ENCODE assay signal across 23 cellular contexts in the genomic region with DNA sequence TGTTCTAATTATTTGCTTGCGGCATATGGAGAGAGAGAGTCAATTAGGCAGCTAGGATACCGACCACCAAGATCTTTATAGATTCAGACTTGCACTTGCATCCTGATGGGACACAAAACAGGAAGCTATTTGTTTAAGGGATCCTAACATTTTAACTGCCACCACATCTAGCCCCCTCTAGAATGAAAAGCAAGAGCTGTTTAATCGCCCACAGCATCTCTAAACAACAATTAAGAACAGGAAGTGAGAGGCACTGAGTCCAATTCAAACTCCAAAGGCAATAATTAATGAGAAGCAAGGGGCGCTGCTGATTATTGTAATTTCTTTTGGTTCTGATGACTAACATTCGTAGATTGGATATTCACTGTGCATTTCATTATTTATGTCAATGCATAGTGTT.
"Had no signal": no experiment of that assay in that cellular context is flagged by ENCODE, and none has a peak within 500 bp of the region (broad histone marks: within the 10 kb centered on the region; RNA-seq: fewer than 3 reads in every experiment).

No MANE protein-coding gene starts in this region.

- H3K4me1 ChIP-seq: gastroesophageal sphincter, right lobe of liver, stomach, thyroid gland, upper lobe of right lung had no signal

- H3K4me3 ChIP-seq: gastroesophageal sphincter, right lobe of liver, stomach, thyroid gland, upper lobe of right lung had no signal

- H3K9me3 ChIP-seq: gastroesophageal sphincter, right lobe of liver, stomach, thyroid gland, upper lobe of right lung had no signal

- ATAC-seq: activated CD4-positive, alpha-beta T cell treated with anti-CD3 and anti-CD28 coated beads for 36 hours; activated CD8-positive, alpha-beta memory T cell treated with anti-CD3 and anti-CD28 coated beads, Interleukin-2, amount 10 ng/mL, durations not matched to agents 7 days and 5 days; activated CD8-positive, alpha-beta T cell treated with anti-CD3 and anti-CD28 coated beads, Interleukin-2, amount 10 ng/mL, durations not matched to agents 7 days and 5 days; activated naive CD8-positive, alpha-beta T cell treated with anti-CD3 and anti-CD28 coated beads, Interleukin-2, amount 50 U/mL, for 24 hours; gastroesophageal sphincter; left cardiac atrium; stimulated activated memory B cell treated with anti-CD40 and anti-IgM and Interleukin-4, amounts not matched to agents 10 μg/mL and 1 μg/mL and 100 μg/mL, for 72 hours; upper lobe of right lung had no signal

- FAIRE-seq: endothelial cell of umbilical vein, keratinocyte had no signal

- H3K27me3 ChIP-seq: gastroesophageal sphincter, right lobe of liver, stomach, thyroid gland, upper lobe of right lung had no signal

- DNase-seq: activated CD4-positive, alpha-beta T cell treated with anti-CD3 and anti-CD28 coated beads for 36 hours; activated CD4-positive, CD25-positive, alpha-beta regulatory T cell; activated CD8-positive, alpha-beta memory T cell treated with anti-CD3 and anti-CD28 coated beads, Interleukin-2, amount 10 ng/mL, durations not matched to agents 7 days and 5 days; activated CD8-positive, alpha-beta T cell treated with anti-CD3 and anti-CD28 coated beads, Interleukin-2, amount 10 ng/mL, durations not matched to agents 7 days and 5 days; activated naive CD8-positive, alpha-beta T cell treated with anti-CD3 and anti-CD28 coated beads, Interleukin-2, amount 50 U/mL, for 24 hours; activated T-cell treated with anti-CD3 and anti-CD28 coated beads, Interleukin-2, amount 50 U/mL, for 48 hours; caudate nucleus; cortex of kidney; head of caudate nucleus; hippocampal formation; left cardiac atrium; mammary epithelial cell; right lobe of liver; stimulated activated CD4-positive, alpha-beta T cell treated with anti-CD3 and anti-CD28 coated beads, Interleukin-1b, Interleukin-23, amount 100 ng/mL, for 48 hours; stimulated activated CD4-positive, alpha-beta T cell treated with anti-CD3 and anti-CD28 coated beads, Interleukin-4, amount 100 ng/mL, for 4 hours; stimulated activated CD8-positive, alpha-beta memory T cell treated with anti-CD3 and anti-CD28 coated beads, Interleukin-4, amount 100 ng/mL, for 48 hours; stomach; thyroid gland; upper lobe of right lung had no signal

- H3K36me3 ChIP-seq: gastroesophageal sphincter, right lobe of liver, stomach, thyroid gland, upper lobe of right lung had no signal

- H3K27ac ChIP-seq: gastroesophageal sphincter, right lobe of liver, stomach, thyroid gland, upper lobe of right lung had no signal
